15 cellular contexts compared by ENCODE assay signal in genomic region chr2:229815858-229816257, GRCh38.
A peak's percentile ranks its signal among the peaks of the same experiment; 100 is the strongest.
DNase-seq lines count a peak whose midpoint lies in the region; ATAC-seq and TF ChIP-seq lines count a peak whose summit lies in the region.
"Had no signal": no experiment of that assay in that cellular context is flagged by ENCODE, and none has a peak within 500 bp of the region (broad histone marks: within the 10 kb centered on the region; RNA-seq: fewer than 3 reads in every experiment).

No MANE protein-coding gene starts in this region.

- peak; percentile 36 for DNase-seq in AG08395 (ENCODE audit: low spot score)
- peak; percentile 3 for DNase-seq in NCI-H460 (ENCODE audit: extremely low read depth, low read depth)
- DNase-seq in chondrocyte (ENCODE audit: low spot score): no peak
- peak; percentile 18 for DNase-seq in medulla oblongata (ENCODE audit: extremely low spot score)
- no peak for DNase-seq in GM19238 (ENCODE audit: insufficient read length, low spot score)
- DNase-seq: activated naive CD4-positive, alpha-beta T cell treated with anti-CD3 and anti-CD28 coated beads, Interleukin-2, amount 10 ng/mL, durations not matched to agents 7 days and 5 days; DND-41; H7; NCI-H1105 treated with DMSO at 0.1 percent for 48 hours; NCI-H524; SIG-M5 had no signal

- peaks cover 27% of the 10 kb centered on the region for H3K4me1 Mint-ChIP-seq in chondrocyte (ENCODE audit: low read depth)

- no peak overlapping the region for H3K4me3 Mint-ChIP-seq in chondrocyte (ENCODE audit: unreplicated experiment)
- H3K4me3 Mint-ChIP-seq: activated naive CD4-positive, alpha-beta T cell treated with anti-CD3 and anti-CD28 coated beads, Interleukin-2, amount 10 ng/mL, durations not matched to agents 7 days and 5 days; dendritic cell treated with granulocyte-macrophage colony-stimulating factor and Interleukin-4, amounts not matched to agents 40 ng/mL and 50 ng/mL, for 4 days had no signal

- H3K9me3 Mint-ChIP-seq in chondrocyte (ENCODE audit: low read depth): no peaks in the 10 kb centered on the region
- H3K9me3 Mint-ChIP-seq: activated naive CD4-positive, alpha-beta T cell treated with anti-CD3 and anti-CD28 coated beads, Interleukin-2, amount 10 ng/mL, durations not matched to agents 7 days and 5 days; dendritic cell treated with granulocyte-macrophage colony-stimulating factor and Interleukin-4, amounts not matched to agents 40 ng/mL and 50 ng/mL, for 4 days had no signal

- peaks cover 4% of the 10 kb centered on the region for H3K36me3 Mint-ChIP-seq in chondrocyte (ENCODE audit: low read depth)

- no peak for ATAC-seq in HG03025 (IDR thresholded peaks at IDR 0.05; ENCODE audit: low FRiP score, unreplicated experiment)
- ATAC-seq in GM21360 (IDR thresholded peaks at IDR 0.05; ENCODE audit: unreplicated experiment): no peak
- no peak for ATAC-seq in HG02885 (IDR thresholded peaks at IDR 0.05; ENCODE audit: poor library complexity, unreplicated experiment)

- TF ChIP-seq CTCF in chondrocyte (IDR thresholded peaks at IDR 0.05): no peak

- H3K27ac Mint-ChIP-seq in chondrocyte (ENCODE audit: unreplicated experiment): peak overlapping the region; percentile 91
- H3K27ac Mint-ChIP-seq: activated naive CD4-positive, alpha-beta T cell treated with anti-CD3 and anti-CD28 coated beads, Interleukin-2, amount 10 ng/mL, durations not matched to agents 7 days and 5 days; dendritic cell treated with granulocyte-macrophage colony-stimulating factor and Interleukin-4, amounts not matched to agents 40 ng/mL and 50 ng/mL, for 4 days had no signal

- H3K27me3 Mint-ChIP-seq in chondrocyte (ENCODE audit: low read depth): no peaks in the 10 kb centered on the region
- H3K27me3 Mint-ChIP-seq: activated naive CD4-positive, alpha-beta T cell treated with anti-CD3 and anti-CD28 coated beads, Interleukin-2, amount 10 ng/mL, durations not matched to agents 7 days and 5 days; dendritic cell treated with granulocyte-macrophage colony-stimulating factor and Interleukin-4, amounts not matched to agents 40 ng/mL and 50 ng/mL, for 4 days had no signal

Comparison
In these comparisons a context has a peak if more than half of its experiments do, and no peak if none do; other contexts are left out.
1. DNase-seq: peak in AG08395 (single experiment), NCI-H460 (single experiment) and medulla oblongata (single experiment); none in chondrocyte (single experiment) and GM19238 (single experiment).